ENCODE assay signal across 1 cellular context in the genomic region with DNA sequence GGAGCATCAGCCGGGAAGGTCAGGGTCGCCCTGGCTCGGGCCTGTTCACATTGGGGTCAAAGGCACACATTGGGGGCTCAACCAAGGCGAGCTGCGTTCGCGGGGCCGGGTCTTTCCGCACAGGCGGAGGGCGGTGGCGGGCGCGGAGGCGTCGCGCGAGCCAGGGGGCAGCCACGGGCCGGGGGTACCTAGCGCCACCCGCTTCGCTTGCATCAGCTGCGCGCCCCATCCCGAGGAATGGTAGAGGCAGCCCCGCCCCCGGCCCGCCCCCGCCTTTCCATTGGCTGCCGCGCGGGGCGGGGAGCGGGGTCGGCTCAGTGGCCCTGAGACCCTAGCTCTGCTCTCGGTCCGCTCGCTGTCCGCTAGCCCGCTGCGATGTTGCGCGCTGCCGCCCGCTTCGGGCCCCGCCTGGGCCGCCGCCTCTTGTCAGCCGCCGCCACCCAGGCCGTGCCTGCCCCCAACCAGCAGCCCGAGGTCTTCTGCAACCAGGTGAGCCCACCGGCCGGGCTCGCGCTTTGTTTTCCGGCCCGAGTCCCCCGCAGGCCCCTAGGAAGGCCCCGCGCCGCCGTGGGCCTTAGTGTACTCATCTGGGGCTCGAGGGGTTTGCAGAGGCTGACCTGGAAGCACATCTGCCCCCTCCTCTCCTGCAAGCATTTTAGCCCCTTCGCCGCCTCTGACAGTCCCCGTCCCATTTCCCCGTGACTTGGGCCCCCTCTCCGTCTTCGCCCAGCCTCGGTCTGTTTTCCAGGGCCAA.
TF ChIP-seq lines count a peak whose summit lies in the region.

A gene (plus strand): TSS at position 326 of the 754 bp plus-strand sequence. CDS start 50 bp downstream, at position 376.

TF ChIP-seq in HepG2, 621 proteins besides CTCF, POLR2A, EP300 and RAD21 (continued from another document and continues in another):
- TF ChIP-seq, protein P1, sequence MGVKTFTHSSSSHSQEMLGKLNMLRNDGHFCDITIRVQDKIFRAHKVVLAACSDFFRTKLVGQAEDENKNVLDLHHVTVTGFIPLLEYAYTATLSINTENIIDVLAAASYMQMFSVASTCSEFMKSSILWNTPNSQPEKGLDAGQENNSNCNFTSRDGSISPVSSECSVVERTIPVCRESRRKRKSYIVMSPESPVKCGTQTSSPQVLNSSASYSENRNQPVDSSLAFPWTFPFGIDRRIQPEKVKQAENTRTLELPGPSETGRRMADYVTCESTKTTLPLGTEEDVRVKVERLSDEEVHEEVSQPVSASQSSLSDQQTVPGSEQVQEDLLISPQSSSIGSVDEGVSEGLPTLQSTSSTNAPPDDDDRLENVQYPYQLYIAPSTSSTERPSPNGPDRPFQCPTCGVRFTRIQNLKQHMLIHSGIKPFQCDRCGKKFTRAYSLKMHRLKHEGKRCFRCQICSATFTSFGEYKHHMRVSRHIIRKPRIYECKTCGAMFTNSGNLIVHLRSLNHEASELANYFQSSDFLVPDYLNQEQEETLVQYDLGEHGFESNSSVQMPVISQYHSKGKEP (CRISPR knock-in tag; IDR thresholded peaks at IDR 0.05): no peak
- TF ChIP-seq KMT2A (CRISPR knock-in tag; IDR thresholded peaks at IDR 0.05) (peak; percentile 77; the same call in 1 of the 2 replicates), REPIN1 (CRISPR knock-in tag; IDR thresholded peaks at IDR 0.05; ENCODE audit: borderline replicate concordance, low read depth) (peak; percentile 63; the same call in 1 of the 2 replicates), NR2F6 (IDR thresholded peaks at IDR 0.05) (no peak), NR2F6 (CRISPR knock-in tag; IDR thresholded peaks at IDR 0.05) (peak; percentile 18; the same call in 1 of the 2 replicates), KLF6 (CRISPR knock-in tag; IDR thresholded peaks at IDR 0.05) (peak; percentile 59; the same call in 1 of the 2 replicates), GTF3A (CRISPR knock-in tag; conservative IDR thresholded peaks at IDR 0.05) (no peak), NFE2L2 (IDR thresholded peaks at IDR 0.05; ENCODE audit: low read length) (no peak), MYC (CRISPR knock-in tag; IDR thresholded peaks at IDR 0.05; ENCODE audit: borderline replicate concordance) (peak; percentile 55; the same call in 1 of the 2 replicates), ZNF337 (CRISPR knock-in tag; IDR thresholded peaks at IDR 0.05; ENCODE audit: borderline replicate concordance, low read depth) (0 out of 2 replicates have a peak, but pooled peaks have one; percentile 65), CAMTA2 (CRISPR knock-in tag; IDR thresholded peaks at IDR 0.05; ENCODE audit: borderline replicate concordance) (peak; percentile 67; the same call in 1 of the 2 replicates), HNRNPLL (IDR thresholded peaks at IDR 0.05; ENCODE audit: low read depth, low read length, poor library complexity, severe bottlenecking) (peak; percentile 33), KDM4B (CRISPR knock-in tag; IDR thresholded peaks at IDR 0.05) (peak; percentile 68; the same call in 1 of the 2 replicates), POLR2AphosphoS5 (IDR thresholded peaks at IDR 0.05; ENCODE audit: low read depth, low read length) (peak; percentile 73), KAT7 (CRISPR knock-in tag; IDR thresholded peaks at IDR 0.05; ENCODE audit: borderline replicate concordance) (peak; percentile 45; the same call in 1 of the 2 replicates), ZNF350 (CRISPR knock-in tag; IDR thresholded peaks at IDR 0.05; ENCODE audit: borderline replicate concordance, low read depth) (0 out of 2 replicates have a peak, but pooled peaks have one; percentile 7), ZSCAN12 (CRISPR knock-in tag; IDR thresholded peaks at IDR 0.05) (0 out of 2 replicates have a peak, but pooled peaks have one; percentile 63), ZNF441 (CRISPR knock-in tag; IDR thresholded peaks at IDR 0.05; ENCODE audit: borderline replicate concordance) (peak; percentile 60; the same call in 1 of the 2 replicates), HOXA5 (CRISPR knock-in tag; IDR thresholded peaks at IDR 0.05) (0 out of 2 replicates have a peak, but pooled peaks have one; percentile 26), ZNF430 (CRISPR knock-in tag; IDR thresholded peaks at IDR 0.05) (peak; percentile 83)
- TF ChIP-seq, protein P2, sequence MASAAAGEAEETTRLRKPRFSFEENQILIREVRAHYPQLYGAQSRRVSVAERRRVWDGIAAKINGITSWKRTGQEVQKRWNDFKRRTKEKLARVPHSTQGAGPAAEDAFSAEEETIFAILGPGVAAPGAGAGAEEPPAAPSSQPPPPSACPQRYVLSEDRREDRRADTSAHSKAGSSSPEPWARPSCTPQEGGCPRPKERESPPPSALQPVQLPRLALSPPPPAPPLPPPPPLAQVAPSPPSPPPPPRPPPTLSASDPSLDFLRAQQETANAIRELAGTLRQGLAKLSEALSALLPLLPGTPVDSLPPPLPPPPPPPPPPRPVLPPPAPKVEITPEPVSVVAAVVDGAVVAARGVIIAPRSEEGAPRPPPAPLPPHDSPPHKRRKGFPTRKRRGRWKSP (CRISPR knock-in tag; IDR thresholded peaks at IDR 0.05): peak; percentile 93; the same call in 1 of the 2 replicates
- TF ChIP-seq, protein P3, sequence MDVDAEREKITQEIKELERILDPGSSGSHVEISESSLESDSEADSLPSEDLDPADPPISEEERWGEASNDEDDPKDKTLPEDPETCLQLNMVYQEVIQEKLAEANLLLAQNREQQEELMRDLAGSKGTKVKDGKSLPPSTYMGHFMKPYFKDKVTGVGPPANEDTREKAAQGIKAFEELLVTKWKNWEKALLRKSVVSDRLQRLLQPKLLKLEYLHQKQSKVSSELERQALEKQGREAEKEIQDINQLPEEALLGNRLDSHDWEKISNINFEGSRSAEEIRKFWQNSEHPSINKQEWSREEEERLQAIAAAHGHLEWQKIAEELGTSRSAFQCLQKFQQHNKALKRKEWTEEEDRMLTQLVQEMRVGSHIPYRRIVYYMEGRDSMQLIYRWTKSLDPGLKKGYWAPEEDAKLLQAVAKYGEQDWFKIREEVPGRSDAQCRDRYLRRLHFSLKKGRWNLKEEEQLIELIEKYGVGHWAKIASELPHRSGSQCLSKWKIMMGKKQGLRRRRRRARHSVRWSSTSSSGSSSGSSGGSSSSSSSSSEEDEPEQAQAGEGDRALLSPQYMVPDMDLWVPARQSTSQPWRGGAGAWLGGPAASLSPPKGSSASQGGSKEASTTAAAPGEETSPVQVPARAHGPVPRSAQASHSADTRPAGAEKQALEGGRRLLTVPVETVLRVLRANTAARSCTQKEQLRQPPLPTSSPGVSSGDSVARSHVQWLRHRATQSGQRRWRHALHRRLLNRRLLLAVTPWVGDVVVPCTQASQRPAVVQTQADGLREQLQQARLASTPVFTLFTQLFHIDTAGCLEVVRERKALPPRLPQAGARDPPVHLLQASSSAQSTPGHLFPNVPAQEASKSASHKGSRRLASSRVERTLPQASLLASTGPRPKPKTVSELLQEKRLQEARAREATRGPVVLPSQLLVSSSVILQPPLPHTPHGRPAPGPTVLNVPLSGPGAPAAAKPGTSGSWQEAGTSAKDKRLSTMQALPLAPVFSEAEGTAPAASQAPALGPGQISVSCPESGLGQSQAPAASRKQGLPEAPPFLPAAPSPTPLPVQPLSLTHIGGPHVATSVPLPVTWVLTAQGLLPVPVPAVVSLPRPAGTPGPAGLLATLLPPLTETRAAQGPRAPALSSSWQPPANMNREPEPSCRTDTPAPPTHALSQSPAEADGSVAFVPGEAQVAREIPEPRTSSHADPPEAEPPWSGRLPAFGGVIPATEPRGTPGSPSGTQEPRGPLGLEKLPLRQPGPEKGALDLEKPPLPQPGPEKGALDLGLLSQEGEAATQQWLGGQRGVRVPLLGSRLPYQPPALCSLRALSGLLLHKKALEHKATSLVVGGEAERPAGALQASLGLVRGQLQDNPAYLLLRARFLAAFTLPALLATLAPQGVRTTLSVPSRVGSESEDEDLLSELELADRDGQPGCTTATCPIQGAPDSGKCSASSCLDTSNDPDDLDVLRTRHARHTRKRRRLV (CRISPR knock-in tag; IDR thresholded peaks at IDR 0.05): no peak
- TF ChIP-seq, protein P4, sequence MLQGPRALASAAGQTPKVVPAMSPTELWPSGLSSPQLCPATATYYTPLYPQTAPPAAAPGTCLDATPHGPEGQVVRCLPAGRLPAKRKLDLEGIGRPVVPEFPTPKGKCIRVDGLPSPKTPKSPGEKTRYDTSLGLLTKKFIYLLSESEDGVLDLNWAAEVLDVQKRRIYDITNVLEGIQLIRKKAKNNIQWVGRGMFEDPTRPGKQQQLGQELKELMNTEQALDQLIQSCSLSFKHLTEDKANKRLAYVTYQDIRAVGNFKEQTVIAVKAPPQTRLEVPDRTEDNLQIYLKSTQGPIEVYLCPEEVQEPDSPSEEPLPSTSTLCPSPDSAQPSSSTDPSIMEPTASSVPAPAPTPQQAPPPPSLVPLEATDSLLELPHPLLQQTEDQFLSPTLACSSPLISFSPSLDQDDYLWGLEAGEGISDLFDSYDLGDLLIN (CRISPR knock-in tag; IDR thresholded peaks at IDR 0.05; ENCODE audit: borderline replicate concordance): 0 out of 2 replicates have a peak, but pooled peaks have one; percentile 13
- TF ChIP-seq, protein P5, sequence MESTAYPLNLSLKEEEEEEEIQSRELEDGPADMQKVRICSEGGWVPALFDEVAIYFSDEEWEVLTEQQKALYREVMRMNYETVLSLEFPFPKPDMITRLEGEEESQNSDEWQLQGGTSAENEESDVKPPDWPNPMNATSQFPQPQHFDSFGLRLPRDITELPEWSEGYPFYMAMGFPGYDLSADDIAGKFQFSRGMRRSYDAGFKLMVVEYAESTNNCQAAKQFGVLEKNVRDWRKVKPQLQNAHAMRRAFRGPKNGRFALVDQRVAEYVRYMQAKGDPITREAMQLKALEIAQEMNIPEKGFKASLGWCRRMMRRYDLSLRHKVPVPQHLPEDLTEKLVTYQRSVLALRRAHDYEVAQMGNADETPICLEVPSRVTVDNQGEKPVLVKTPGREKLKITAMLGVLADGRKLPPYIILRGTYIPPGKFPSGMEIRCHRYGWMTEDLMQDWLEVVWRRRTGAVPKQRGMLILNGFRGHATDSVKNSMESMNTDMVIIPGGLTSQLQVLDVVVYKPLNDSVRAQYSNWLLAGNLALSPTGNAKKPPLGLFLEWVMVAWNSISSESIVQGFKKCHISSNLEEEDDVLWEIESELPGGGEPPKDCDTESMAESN (CRISPR knock-in tag; conservative IDR thresholded peaks at IDR 0.05): peak; percentile 90
- TF ChIP-seq, protein P6, sequence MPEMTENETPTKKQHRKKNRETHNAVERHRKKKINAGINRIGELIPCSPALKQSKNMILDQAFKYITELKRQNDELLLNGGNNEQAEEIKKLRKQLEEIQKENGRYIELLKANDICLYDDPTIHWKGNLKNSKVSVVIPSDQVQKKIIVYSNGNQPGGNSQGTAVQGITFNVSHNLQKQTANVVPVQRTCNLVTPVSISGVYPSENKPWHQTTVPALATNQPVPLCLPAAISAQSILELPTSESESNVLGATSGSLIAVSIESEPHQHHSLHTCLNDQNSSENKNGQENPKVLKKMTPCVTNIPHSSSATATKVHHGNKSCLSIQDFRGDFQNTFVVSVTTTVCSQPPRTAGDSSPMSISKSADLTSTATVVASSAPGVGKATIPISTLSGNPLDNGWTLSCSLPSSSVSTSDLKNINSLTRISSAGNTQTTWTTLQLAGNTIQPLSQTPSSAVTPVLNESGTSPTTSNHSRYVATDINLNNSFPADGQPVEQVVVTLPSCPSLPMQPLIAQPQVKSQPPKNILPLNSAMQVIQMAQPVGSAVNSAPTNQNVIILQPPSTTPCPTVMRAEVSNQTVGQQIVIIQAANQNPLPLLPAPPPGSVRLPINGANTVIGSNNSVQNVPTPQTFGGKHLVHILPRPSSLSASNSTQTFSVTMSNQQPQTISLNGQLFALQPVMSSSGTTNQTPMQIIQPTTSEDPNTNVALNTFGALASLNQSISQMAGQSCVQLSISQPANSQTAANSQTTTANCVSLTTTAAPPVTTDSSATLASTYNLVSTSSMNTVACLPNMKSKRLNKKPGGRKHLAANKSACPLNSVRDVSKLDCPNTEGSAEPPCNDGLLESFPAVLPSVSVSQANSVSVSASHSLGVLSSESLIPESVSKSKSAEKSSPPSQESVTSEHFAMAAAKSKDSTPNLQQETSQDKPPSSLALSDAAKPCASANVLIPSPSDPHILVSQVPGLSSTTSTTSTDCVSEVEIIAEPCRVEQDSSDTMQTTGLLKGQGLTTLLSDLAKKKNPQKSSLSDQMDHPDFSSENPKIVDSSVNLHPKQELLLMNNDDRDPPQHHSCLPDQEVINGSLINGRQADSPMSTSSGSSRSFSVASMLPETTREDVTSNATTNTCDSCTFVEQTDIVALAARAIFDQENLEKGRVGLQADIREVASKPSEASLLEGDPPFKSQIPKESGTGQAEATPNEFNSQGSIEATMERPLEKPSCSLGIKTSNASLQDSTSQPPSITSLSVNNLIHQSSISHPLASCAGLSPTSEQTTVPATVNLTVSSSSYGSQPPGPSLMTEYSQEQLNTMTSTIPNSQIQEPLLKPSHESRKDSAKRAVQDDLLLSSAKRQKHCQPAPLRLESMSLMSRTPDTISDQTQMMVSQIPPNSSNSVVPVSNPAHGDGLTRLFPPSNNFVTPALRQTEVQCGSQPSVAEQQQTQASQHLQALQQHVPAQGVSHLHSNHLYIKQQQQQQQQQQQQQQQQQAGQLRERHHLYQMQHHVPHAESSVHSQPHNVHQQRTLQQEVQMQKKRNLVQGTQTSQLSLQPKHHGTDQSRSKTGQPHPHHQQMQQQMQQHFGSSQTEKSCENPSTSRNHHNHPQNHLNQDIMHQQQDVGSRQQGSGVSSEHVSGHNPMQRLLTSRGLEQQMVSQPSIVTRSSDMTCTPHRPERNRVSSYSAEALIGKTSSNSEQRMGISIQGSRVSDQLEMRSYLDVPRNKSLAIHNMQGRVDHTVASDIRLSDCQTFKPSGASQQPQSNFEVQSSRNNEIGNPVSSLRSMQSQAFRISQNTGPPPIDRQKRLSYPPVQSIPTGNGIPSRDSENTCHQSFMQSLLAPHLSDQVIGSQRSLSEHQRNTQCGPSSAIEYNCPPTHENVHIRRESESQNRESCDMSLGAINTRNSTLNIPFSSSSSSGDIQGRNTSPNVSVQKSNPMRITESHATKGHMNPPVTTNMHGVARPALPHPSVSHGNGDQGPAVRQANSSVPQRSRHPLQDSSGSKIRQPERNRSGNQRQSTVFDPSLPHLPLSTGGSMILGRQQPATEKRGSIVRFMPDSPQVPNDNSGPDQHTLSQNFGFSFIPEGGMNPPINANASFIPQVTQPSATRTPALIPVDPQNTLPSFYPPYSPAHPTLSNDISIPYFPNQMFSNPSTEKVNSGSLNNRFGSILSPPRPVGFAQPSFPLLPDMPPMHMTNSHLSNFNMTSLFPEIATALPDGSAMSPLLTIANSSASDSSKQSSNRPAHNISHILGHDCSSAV (CRISPR knock-in tag; IDR thresholded peaks at IDR 0.05; ENCODE audit: borderline replicate concordance): no peak
- TF ChIP-seq, protein P7, sequence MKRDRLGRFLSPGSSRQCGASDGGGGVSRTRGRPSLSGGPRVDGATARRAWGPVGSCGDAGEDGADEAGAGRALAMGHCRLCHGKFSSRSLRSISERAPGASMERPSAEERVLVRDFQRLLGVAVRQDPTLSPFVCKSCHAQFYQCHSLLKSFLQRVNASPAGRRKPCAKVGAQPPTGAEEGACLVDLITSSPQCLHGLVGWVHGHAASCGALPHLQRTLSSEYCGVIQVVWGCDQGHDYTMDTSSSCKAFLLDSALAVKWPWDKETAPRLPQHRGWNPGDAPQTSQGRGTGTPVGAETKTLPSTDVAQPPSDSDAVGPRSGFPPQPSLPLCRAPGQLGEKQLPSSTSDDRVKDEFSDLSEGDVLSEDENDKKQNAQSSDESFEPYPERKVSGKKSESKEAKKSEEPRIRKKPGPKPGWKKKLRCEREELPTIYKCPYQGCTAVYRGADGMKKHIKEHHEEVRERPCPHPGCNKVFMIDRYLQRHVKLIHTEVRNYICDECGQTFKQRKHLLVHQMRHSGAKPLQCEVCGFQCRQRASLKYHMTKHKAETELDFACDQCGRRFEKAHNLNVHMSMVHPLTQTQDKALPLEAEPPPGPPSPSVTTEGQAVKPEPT (CRISPR knock-in tag; IDR thresholded peaks at IDR 0.05; ENCODE audit: low read depth): peak; percentile 65; the same call in 1 of the 2 replicates
